ENCODE assay signal across 8 cellular contexts in the genomic region with DNA sequence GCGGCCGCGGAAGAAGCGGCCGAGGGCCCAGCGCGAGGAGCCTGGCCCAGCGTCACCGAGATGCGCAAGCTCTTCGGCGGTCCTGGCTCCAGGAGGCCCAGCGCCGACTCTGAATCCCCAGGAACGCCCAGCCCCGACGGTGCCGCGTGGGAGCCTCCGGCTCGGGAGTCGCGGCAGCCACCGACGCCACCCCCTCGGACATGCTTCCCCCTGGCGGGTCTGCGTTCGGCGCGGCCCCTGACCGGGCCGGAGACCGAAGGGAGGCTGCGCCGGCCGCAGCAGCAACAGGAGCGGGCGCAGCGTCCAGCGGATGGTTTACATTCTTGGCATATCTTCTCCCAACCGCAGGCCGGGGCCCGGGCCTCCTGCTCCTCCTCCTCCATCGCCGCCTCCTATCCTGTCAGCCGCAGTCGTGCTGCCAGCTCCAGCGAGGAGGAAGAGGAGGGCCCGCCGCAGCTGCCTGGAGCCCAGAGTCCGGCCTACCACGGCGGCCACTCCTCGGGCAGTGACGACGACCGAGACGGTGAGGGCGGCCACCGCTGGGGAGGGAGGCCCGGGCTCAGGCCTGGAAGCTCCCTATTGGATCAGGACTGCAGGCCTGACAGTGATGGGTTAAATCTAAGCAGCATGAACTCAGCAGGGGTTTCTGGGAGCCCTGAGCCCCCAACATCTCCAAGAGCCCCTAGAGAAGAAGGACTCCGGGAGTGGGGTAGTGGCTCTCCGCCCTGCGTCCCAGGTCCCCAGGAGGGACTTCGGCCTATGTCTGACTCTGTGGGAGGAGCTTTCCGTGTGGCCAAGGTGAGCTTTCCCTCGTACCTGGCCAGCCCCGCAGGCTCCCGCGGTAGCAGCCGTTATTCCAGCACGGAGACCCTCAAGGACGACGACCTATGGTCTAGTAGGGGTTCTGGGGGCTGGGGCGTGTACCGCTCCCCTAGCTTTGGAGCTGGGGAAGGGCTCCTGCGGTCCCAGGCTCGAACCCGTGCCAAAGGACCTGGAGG. TPM values are rescaled to one million over a fixed set of nuclear protein-coding genes. Genes with fewer than 3 reads are reported as not detected.
DNase-seq lines count a peak whose midpoint lies in the region; ATAC-seq and TF ChIP-seq lines count a peak whose summit lies in the region.

No MANE protein-coding gene starts in this region.

- TF ChIP-seq EP300 in neural cell (conservative IDR thresholded peaks at IDR 0.05; ENCODE audit: poor library complexity, severe bottlenecking) = no peak

- H3K36me3 Mint-ChIP-seq in GM23338 (ENCODE audit: low read depth) = no peaks in the 10 kb centered on the region; the same call in 2 of the 3 replicates
- H3K36me3 Mint-ChIP-seq in T-helper 17 cell (ENCODE audit: low read depth) = peaks cover 2% of the 10 kb centered on the region

- no peaks in the 10 kb centered on the region for H3K9me3 Mint-ChIP-seq in GM23338

- H3K27me3 ChIP-seq in GM23338 (ENCODE audit: insufficient read depth) (peaks cover 26% of the 10 kb centered on the region), neural cell (ENCODE audit: insufficient read depth, low read depth, low read length) (peaks cover 16% of the 10 kb centered on the region)

- H3K4me1 ChIP-seq in GM23338 (ENCODE audit: insufficient read depth) = peaks cover 7% of the 10 kb centered on the region

- H3K36me3 ChIP-seq in GM23338 (ENCODE audit: insufficient read depth) = no peaks in the 10 kb centered on the region
- H3K36me3 ChIP-seq in neural cell (ENCODE audit: insufficient read depth, low read length) = no peaks in the 10 kb centered on the region

- H3K4me3 ChIP-seq in GM23338 (peak overlapping the region; percentile 89), fibroblast of the aortic adventitia (ENCODE audit: low read depth, low read length) (peak overlapping the region; percentile 81), neural cell (ENCODE audit: low read length) (peak overlapping the region; percentile 88)

- H2AFZ ChIP-seq in GM23338 (no peak overlapping the region), neural cell (ENCODE audit: low read depth, low read length) (no peak overlapping the region)

- no peaks in the 10 kb centered on the region for H3K9me3 ChIP-seq in T-helper 17 cell (ENCODE audit: control insufficient read depth, low read length, poor library complexity, severe bottlenecking)
- H3K9me3 ChIP-seq in neural cell (ENCODE audit: low read length) = no peaks in the 10 kb centered on the region

- no peak for TF ChIP-seq RAD21 in neural cell (conservative IDR thresholded peaks at IDR 0.05)

- H3K79me2 ChIP-seq in GM23338 (replicated peaks; ENCODE audit: insufficient read depth) (0 out of 2 replicates have a peak, but pooled peaks cover 5% of the 10 kb centered on the region), neural cell (replicated peaks; ENCODE audit: insufficient read depth, low read length) (peaks cover 41% of the 10 kb centered on the region)

- H3F3A ChIP-seq in GM23338 (replicated peaks; ENCODE audit: low read depth) (no peaks in the 10 kb centered on the region), neural cell (ENCODE audit: insufficient read depth, low read length, poor library complexity, severe bottlenecking) (no peaks in the 10 kb centered on the region)

- DNase-seq in 8988T = peak; percentile 87
- peak; percentile 96 for DNase-seq in GM23338 (ENCODE audit: low spot score)
- no peak for DNase-seq in T-helper 17 cell
- DNase-seq in fibroblast of the aortic adventitia (ENCODE audit: low read depth) = peak; percentile 95
- no peak for DNase-seq in activated naive CD4-positive, alpha-beta T cell (lab: John Stamatoyannopoulos, UW)

- H3K4me1 Mint-ChIP-seq in GM23338 (peaks cover 28% of the 10 kb centered on the region), T-helper 17 cell (peaks cover 18% of the 10 kb centered on the region)

- H3K27ac Mint-ChIP-seq in GM23338 (no peak overlapping the region), T-helper 17 cell (no peak overlapping the region)

- H3K27me3 Mint-ChIP-seq in GM23338 (ENCODE audit: insufficient read depth, low read depth, poor library complexity) (peaks cover 36% of the 10 kb centered on the region), T-helper 17 cell (peaks cover 18% of the 10 kb centered on the region)

- H4K20me1 ChIP-seq in GM23338 (replicated peaks; ENCODE audit: insufficient read depth) (peaks cover 23% of the 10 kb centered on the region), neural cell (ENCODE audit: insufficient read depth) (no peaks in the 10 kb centered on the region)

- TF ChIP-seq CTCF in GM23338 (conservative IDR thresholded peaks at IDR 0.05; ENCODE audit: low read depth in 2 of 2) (no peak), fibroblast of the aortic adventitia (IDR thresholded peaks at IDR 0.05; ENCODE audit: insufficient read depth, low read length) (no peak), neural cell (IDR thresholded peaks at IDR 0.05; ENCODE audit: poor library complexity, severe bottlenecking) (no peak)

- H3K9me2 ChIP-seq in GM23338 (ENCODE audit: insufficient read depth) = no peaks in the 10 kb centered on the region
- H3K9me2 ChIP-seq in neural cell (ENCODE audit: insufficient read depth, low read length) = no peaks in the 10 kb centered on the region

- H3K27ac ChIP-seq in GM23338 (ENCODE audit: low read depth) (0 out of 2 replicates have a peak overlapping the region, but pooled peaks have one; percentile 50), neural cell (ENCODE audit: low read length) (no peak overlapping the region)

- no peak overlapping the region for H3K9ac ChIP-seq in neural cell (ENCODE audit: low read length)

- ATAC-seq in GM23338 (peak; percentile 59), T-helper 17 cell (no peak), GM19395 (IDR thresholded peaks at IDR 0.05; ENCODE audit: unreplicated experiment) (no peak), GM21526 (IDR thresholded peaks at IDR 0.05; ENCODE audit: low FRiP score, unreplicated experiment) (no peak)

- H3K4me3 Mint-ChIP-seq in GM23338 = peak overlapping the region; percentile 63
- peak overlapping the region; percentile 47 for H3K4me3 Mint-ChIP-seq in T-helper 17 cell

- H3K4me2 ChIP-seq in GM23338 (peak overlapping the region; percentile 96), neural cell (ENCODE audit: low read length) (no peak overlapping the region)

TF ChIP-seq in GM23338, 12 proteins besides CTCF, POLR2A, EP300 and RAD21:
- TF ChIP-seq JUNB (IDR thresholded peaks at IDR 0.05; ENCODE audit: unreplicated experiment) (no peak), NANOG (IDR thresholded peaks at IDR 0.05; ENCODE audit: borderline replicate concordance) (no peak), POLR2AphosphoS5 (IDR thresholded peaks at IDR 0.05; ENCODE audit: low read depth) (peak; percentile 63)

TF ChIP-seq in neural cell, 6 proteins besides CTCF, POLR2A, EP300 and RAD21:
- TF ChIP-seq, protein P1, sequence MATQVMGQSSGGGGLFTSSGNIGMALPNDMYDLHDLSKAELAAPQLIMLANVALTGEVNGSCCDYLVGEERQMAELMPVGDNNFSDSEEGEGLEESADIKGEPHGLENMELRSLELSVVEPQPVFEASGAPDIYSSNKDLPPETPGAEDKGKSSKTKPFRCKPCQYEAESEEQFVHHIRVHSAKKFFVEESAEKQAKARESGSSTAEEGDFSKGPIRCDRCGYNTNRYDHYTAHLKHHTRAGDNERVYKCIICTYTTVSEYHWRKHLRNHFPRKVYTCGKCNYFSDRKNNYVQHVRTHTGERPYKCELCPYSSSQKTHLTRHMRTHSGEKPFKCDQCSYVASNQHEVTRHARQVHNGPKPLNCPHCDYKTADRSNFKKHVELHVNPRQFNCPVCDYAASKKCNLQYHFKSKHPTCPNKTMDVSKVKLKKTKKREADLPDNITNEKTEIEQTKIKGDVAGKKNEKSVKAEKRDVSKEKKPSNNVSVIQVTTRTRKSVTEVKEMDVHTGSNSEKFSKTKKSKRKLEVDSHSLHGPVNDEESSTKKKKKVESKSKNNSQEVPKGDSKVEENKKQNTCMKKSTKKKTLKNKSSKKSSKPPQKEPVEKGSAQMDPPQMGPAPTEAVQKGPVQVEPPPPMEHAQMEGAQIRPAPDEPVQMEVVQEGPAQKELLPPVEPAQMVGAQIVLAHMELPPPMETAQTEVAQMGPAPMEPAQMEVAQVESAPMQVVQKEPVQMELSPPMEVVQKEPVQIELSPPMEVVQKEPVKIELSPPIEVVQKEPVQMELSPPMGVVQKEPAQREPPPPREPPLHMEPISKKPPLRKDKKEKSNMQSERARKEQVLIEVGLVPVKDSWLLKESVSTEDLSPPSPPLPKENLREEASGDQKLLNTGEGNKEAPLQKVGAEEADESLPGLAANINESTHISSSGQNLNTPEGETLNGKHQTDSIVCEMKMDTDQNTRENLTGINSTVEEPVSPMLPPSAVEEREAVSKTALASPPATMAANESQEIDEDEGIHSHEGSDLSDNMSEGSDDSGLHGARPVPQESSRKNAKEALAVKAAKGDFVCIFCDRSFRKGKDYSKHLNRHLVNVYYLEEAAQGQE (IDR thresholded peaks at IDR 0.05; ENCODE audit: borderline replicate concordance) = no peak
- no peak for TF ChIP-seq MXI1 (conservative IDR thresholded peaks at IDR 0.05; ENCODE audit: poor library complexity, severe bottlenecking)
- peak; percentile 80 for TF ChIP-seq EZH2 (IDR thresholded peaks at IDR 0.05; ENCODE audit: borderline replicate concordance, insufficient read depth, low read length, poor library complexity, severe bottlenecking)

RNA-seq across cellular contexts. Expression of a gene that starts 1.2 kb away (rescaled TPM):
- total RNA-seq in GM23338 (2014; rRNA removed; shearing (Covaris generic)) = 11.0 and 15.0 TPM in 2 replicates
- polyA plus RNA-seq in GM23338 (2016; fragmentation: Nextera tagmentation; extraction: Ambion mirVana) (2.7 and 2.9 TPM in 2 replicates), neural cell (7.0 and 7.9 TPM in 2 replicates)
- total RNA-seq in T-helper 17 cell (under 1 TPM in 1 of 2 donors, not detected in 1; 0.17 TPM), fibroblast of the aortic adventitia (ENCODE audit: low replicate concordance) (30.3 and 70.3 TPM in 2 replicates)
- polyA minus RNA-seq in neural cell = 3.8 and 9.3 TPM in 2 replicates

RNA-seq across cellular contexts. Expression of a gene that starts 37.1 kb away (rescaled TPM):
- total RNA-seq in GM23338 (2014; rRNA removed; shearing (Covaris generic)) = not detected in 2 replicates
- polyA plus RNA-seq in GM23338 (2016; fragmentation: Nextera tagmentation; extraction: Ambion mirVana) (0.40 TPM in 1 of 2 replicates, not detected in the other), neural cell (not detected in 2 replicates)
- total RNA-seq in T-helper 17 cell (not detected), fibroblast of the aortic adventitia (ENCODE audit: low replicate concordance) (1.2 TPM in 1 of 2 replicates, not detected in the other)
- not detected in 2 replicates for polyA minus RNA-seq in neural cell

Comparison
In these comparisons a context has a peak if more than half of its experiments do, and no peak if none do; other contexts are left out.
1. DNase-seq: peak in 8988T (single experiment), GM23338 (single experiment) and fibroblast of the aortic adventitia (single experiment); none in T-helper 17 cell (0 of 3) and activated naive CD4-positive, alpha-beta T cell (0 of 4).
2. RNA of a gene that starts 1.2 kb away (total RNA-seq): 30.3 to 70.3 TPM in fibroblast of the aortic adventitia and 11.0 to 15.0 TPM in GM23338; 0.17 TPM in T-helper 17 cell; every median in the first group is over 10 times any median in the second.
3. Peak in every context shown above with its lines, with median percentiles within 50 percentile points of each other: H3K4me3 ChIP-seq.